Comparison of ENCODE assay signal across 9 cellular contexts in the genomic region with DNA sequence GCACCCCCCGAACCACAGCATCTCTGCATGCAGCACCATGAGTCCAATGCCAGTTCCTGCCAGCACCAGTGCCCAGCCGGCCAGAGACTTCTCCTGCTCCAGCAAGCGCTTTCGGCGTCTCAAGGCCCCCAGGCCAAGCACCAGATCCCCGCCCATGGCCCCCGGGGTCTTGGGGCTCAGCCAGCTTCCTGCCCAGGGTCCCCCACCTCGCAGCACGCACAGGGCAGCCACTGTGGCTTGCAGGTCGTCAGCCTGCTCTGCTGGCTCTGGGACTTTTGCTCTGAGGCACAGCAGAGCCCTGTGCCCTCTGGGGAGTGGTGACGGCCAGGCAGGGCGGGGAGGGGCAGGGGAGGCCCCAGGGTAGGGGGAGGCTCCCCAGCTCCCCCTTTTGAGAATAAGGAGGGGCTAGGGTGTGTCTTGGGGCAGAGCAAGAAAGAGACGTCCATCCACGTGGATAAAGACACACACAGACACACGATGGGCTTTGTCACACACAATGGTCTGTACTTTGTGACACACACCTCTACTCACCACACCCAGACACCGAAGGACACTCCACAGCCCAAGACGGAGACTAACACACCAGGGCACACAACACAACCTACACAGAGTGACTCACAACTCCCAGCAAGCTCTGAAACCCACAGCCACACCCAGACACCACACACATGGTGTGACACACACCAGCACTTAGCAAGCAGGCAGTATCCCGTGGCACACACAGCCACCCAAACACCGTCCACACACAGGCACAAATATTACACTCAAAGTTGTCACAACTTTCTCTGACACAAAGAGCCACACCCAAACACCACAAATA. TPM values are rescaled to one million over a fixed set of nuclear protein-coding genes. Genes with fewer than 3 reads are reported as not detected.
DNase-seq lines count a peak whose midpoint lies in the region; ATAC-seq and TF ChIP-seq lines count a peak whose summit lies in the region.
"Had no signal": no experiment of that assay in that cellular context is flagged by ENCODE, and none has a peak within 500 bp of the region (broad histone marks: within the 10 kb centered on the region; RNA-seq: fewer than 3 reads in every experiment).

Gene KCNN4 (minus strand): TSS at position 268 of the 820 bp plus-strand sequence. CDS start 112 bp downstream, at position 156.

- WGBS in esophagus, 2 donors, result 16 to 21% methylated on average over 19 of the region's 19 CpGs
- WGBS in body of pancreas, 2 donors, result 26 to 30% methylated on average over 10 to 19 of the region's 19 CpGs

- ATAC-seq in GM18502 (IDR thresholded peaks at IDR 0.05; ENCODE audit: poor library complexity, unreplicated experiment) (peak; percentile 36), body of pancreas (no peak)

- H3K27me3 Mint-ChIP-seq in progenitor cell of endocrine pancreas (peaks cover 60% of the 10 kb centered on the region), immature natural killer cell (ENCODE audit: low read depth in 3 of 3) (peaks cover 7 to 27% (median 15%) of the 10 kb centered on the region in 3 donors)

- H3K27ac ChIP-seq in esophagus (ENCODE audit: low read depth in 2 of 2, low read length in 1 of 2) (peak within 1 kb of the TSS; percentile 43 to 58), body of pancreas (no peak within 1 kb of the TSS)
- H3K27ac ChIP-seq: VCaP had no signal

- H3K27ac Mint-ChIP-seq in progenitor cell of endocrine pancreas (no peak within 1 kb of the TSS), immature natural killer cell (peak within 1 kb of the TSS in 1 of 6 donors; percentile 26)

- no peaks in the 10 kb centered on the region for H3K36me3 Mint-ChIP-seq in progenitor cell of endocrine pancreas (ENCODE audit: insufficient read depth)
- H3K36me3 Mint-ChIP-seq in immature natural killer cell, result peaks cover 0 to 3% (median 3%) of the 10 kb centered on the region in 3 donors

- TF ChIP-seq POLR2A in body of pancreas (IDR thresholded peaks at IDR 0.05), result no peak

- no peaks in the 10 kb centered on the region for H3K36me3 ChIP-seq in MG63
- H3K36me3 ChIP-seq in esophagus (ENCODE audit: control insufficient read depth in 2 of 2, insufficient read depth in 2 of 2, low read length in 1 of 2), result no peaks in the 10 kb centered on the region
- no peaks in the 10 kb centered on the region for H3K36me3 ChIP-seq in body of pancreas (replicated peaks in 1 of 2; ENCODE audit: insufficient read depth in 1 of 2, low read depth in 2 of 2)

- intact Hi-C loops in body of pancreas (cut with DNase I), result loop anchor here (5.0 kb wide), 1 partner anchor 34 kb away; no protein-coding TSS in a partner anchor

- H3K4me1 ChIP-seq in esophagus (ENCODE audit: control insufficient read depth in 2 of 2, insufficient read depth in 2 of 2, low read length in 1 of 2) (peaks cover 5 to 30% of the 10 kb centered on the region in 2 donors), body of pancreas (no peaks in the 10 kb centered on the region)

- DNase-seq in MG63, result peak; percentile 62
- DNase-seq in activated CD4-positive, alpha-beta T cell treated with anti-CD3 and anti-CD28 coated beads, Interleukin-2, amount 50 U/mL, for 48 hours, result peak; percentile 78 to 83
- DNase-seq in stimulated activated CD4-positive, alpha-beta T cell treated with anti-CD3 and anti-CD28 coated beads, Interleukin-2, amount 100 ng/mL, for 24 hours, result peak; percentile 76 to 78
- DNase-seq in progenitor cell of endocrine pancreas (ENCODE audit: low spot score, unreplicated experiment), result no peak
- no peak for DNase-seq in body of pancreas
- no peak for DNase-seq in immature natural killer cell

- TF ChIP-seq CTCF in progenitor cell of endocrine pancreas (IDR thresholded peaks at IDR 0.05; ENCODE audit: unreplicated experiment), result no peak
- no peak for TF ChIP-seq CTCF in body of pancreas (IDR thresholded peaks at IDR 0.05)

- H3K4me3 Mint-ChIP-seq in progenitor cell of endocrine pancreas (ENCODE audit: low read depth) (no peak within 1 kb of the TSS), immature natural killer cell (peak within 1 kb of the TSS in 1 of 5 donors; percentile 57)

- H3K4me3 ChIP-seq in MG63, result peak within 1 kb of the TSS; percentile 40
- H3K4me3 ChIP-seq in esophagus (ENCODE audit: low read depth in 1 of 2, low read length in 2 of 2), result peak within 1 kb of the TSS; percentile 15 to 19
- H3K4me3 ChIP-seq in body of pancreas, result no peak within 1 kb of the TSS

- H3K27me3 ChIP-seq in MG63, result no peaks in the 10 kb centered on the region
- H3K27me3 ChIP-seq in esophagus (ENCODE audit: control insufficient read depth in 1 of 2, insufficient read depth in 2 of 2, low read length in 2 of 2), result no peaks in the 10 kb centered on the region
- no peaks in the 10 kb centered on the region for H3K27me3 ChIP-seq in body of pancreas

- H3K9me3 Mint-ChIP-seq in progenitor cell of endocrine pancreas (ENCODE audit: low read depth), result no peaks in the 10 kb centered on the region
- peaks cover 0 to 3% (median 0%) of the 10 kb centered on the region in 6 donors for H3K9me3 Mint-ChIP-seq in immature natural killer cell

- peaks cover 11% of the 10 kb centered on the region for H3K4me1 Mint-ChIP-seq in progenitor cell of endocrine pancreas (ENCODE audit: low read depth)
- H3K4me1 Mint-ChIP-seq in immature natural killer cell, result peaks cover 0 to 4% of the 10 kb centered on the region in 2 donors

- H3K9me3 ChIP-seq in MG63 (no peaks in the 10 kb centered on the region), esophagus (ENCODE audit: control insufficient read depth in 2 of 2, insufficient read depth in 1 of 2, low read depth in 1 of 2, low read length in 1 of 2) (no peaks in the 10 kb centered on the region), body of pancreas (no peaks in the 10 kb centered on the region)

RNA-seq across cellular contexts. Expression of gene KCNN4, which starts in this region (rescaled TPM):
- 5.0 and 6.1 TPM in 2 replicates for total RNA-seq in MG63 (2014; rRNA removed; shearing (Covaris generic); ENCODE audit: low replicate concordance)
- 1 to 10 TPM; 3.9 to 4.6 TPM for polyA plus RNA-seq in esophagus
- 0.31 and 0.34 TPM in 2 replicates for total RNA-seq in progenitor cell of endocrine pancreas
- 1 to 10 TPM in 1 of 2 donors, not detected in 1; 2.9 TPM for total RNA-seq in body of pancreas
- under 1 TPM in 2 of 3 donors, not detected in 1; 0.19 to 0.27 TPM for polyA plus RNA-seq in immature natural killer cell

Comparison
In these comparisons a context has a peak if more than half of its experiments do, and no peak if none do; other contexts are left out.
1. DNase-seq: peak in MG63 (single experiment), activated CD4-positive, alpha-beta T cell treated with anti-CD3 and anti-CD28 coated beads, Interleukin-2, amount 50 U/mL, for 48 hours (2 of 2) and stimulated activated CD4-positive, alpha-beta T cell treated with anti-CD3 and anti-CD28 coated beads, Interleukin-2, amount 100 ng/mL, for 24 hours (2 of 2); none in progenitor cell of endocrine pancreas (single experiment), body of pancreas (0 of 4) and immature natural killer cell (0 of 3).
2. H3K4me3 ChIP-seq: peak in MG63 (single experiment) and esophagus (2 of 2); none in body of pancreas (0 of 2).
3. H3K27ac ChIP-seq: peak in esophagus (2 of 2); none in body of pancreas (0 of 4).